19 cellular contexts compared by ENCODE assay signal in genomic region chr1:246254854-246255253, GRCh38.
"Had no signal": no experiment of that assay in that cellular context is flagged by ENCODE, and none has a peak within 500 bp of the region (broad histone marks: within the 10 kb centered on the region; RNA-seq: fewer than 3 reads in every experiment).

No MANE protein-coding gene starts in this region.

- H3K9me3 ChIP-seq: thyroid gland had no signal

- ATAC-seq: activated CD8-positive, alpha-beta memory T cell treated with anti-CD3 and anti-CD28 coated beads, Interleukin-2, amount 10 ng/mL, durations not matched to agents 7 days and 5 days; activated naive CD8-positive, alpha-beta T cell treated with anti-CD3 and anti-CD28 coated beads, Interleukin-2, amount 50 U/mL, for 24 hours had no signal

- H3K27me3 Mint-ChIP-seq: activated CD4-positive, alpha-beta memory T cell treated with anti-CD3 and anti-CD28 coated beads, Interleukin-2, amount 10 ng/mL, durations not matched to agents 7 days and 5 days; activated CD8-positive, alpha-beta memory T cell treated with anti-CD3 and anti-CD28 coated beads, Interleukin-2, amount 10 ng/mL, durations not matched to agents 7 days and 5 days; activated naive CD8-positive, alpha-beta T cell treated with anti-CD3 and anti-CD28 coated beads, Interleukin-2, amount 50 U/mL, for 24 hours; memory B cell; progenitor cell of endocrine pancreas had no signal

- H3K27me3 ChIP-seq: dorsolateral prefrontal cortex, thyroid gland had no signal

- H3K27ac Mint-ChIP-seq: activated CD4-positive, alpha-beta memory T cell treated with anti-CD3 and anti-CD28 coated beads, Interleukin-2, amount 10 ng/mL, durations not matched to agents 7 days and 5 days; activated CD8-positive, alpha-beta memory T cell treated with anti-CD3 and anti-CD28 coated beads, Interleukin-2, amount 10 ng/mL, durations not matched to agents 7 days and 5 days; activated naive CD4-positive, alpha-beta T cell treated with anti-CD3 and anti-CD28 coated beads for 36 hours; activated naive CD8-positive, alpha-beta T cell treated with anti-CD3 and anti-CD28 coated beads, Interleukin-2, amount 50 U/mL, for 24 hours; activated T-helper 2 cell treated with anti-CD3 and anti-CD28 coated beads, Interferon-gamma antibody, Interleukin-2, Interleukin-4, amounts not matched to agents 10 μg/mL and 5 μg/mL and 100 μg/mL, durations not matched to agents 14 hours and 24 hours and 36 hours; brain; memory B cell; progenitor cell of endocrine pancreas had no signal

- DNase-seq: activated CD4-positive, alpha-beta memory T cell treated with anti-CD3 and anti-CD28 coated beads, Interleukin-2, amount 10 ng/mL, durations not matched to agents 7 days and 5 days; activated CD4-positive, alpha-beta T cell treated with anti-CD3 and anti-CD28 coated beads for 48 hours; activated CD4-positive, CD25-positive, alpha-beta regulatory T cell; activated CD8-positive, alpha-beta memory T cell treated with anti-CD3 and anti-CD28 coated beads, Interleukin-2, amount 10 ng/mL, durations not matched to agents 7 days and 5 days; activated naive CD4-positive, alpha-beta T cell treated with anti-CD3 and anti-CD28 coated beads for 36 hours; activated naive CD8-positive, alpha-beta T cell treated with anti-CD3 and anti-CD28 coated beads, Interleukin-2, amount 50 U/mL, for 24 hours; anterior cingulate cortex; caudate nucleus; dorsolateral prefrontal cortex; foreskin fibroblast; stimulated activated CD4-positive, alpha-beta T cell treated with anti-CD3 and anti-CD28 coated beads, Interleukin-12 subunit alpha, Interleukin-12 subunit beta, amount 100 ng/mL, for 4 hours; stimulated activated CD4-positive, alpha-beta T cell treated with anti-CD3 and anti-CD28 coated beads, Interleukin-1b, Interleukin-23, amount 100 ng/mL, for 48 hours; stimulated activated naive CD4-positive, alpha-beta T cell treated with Interleukin-2 at 50 U/mL for 16 hours; thyroid gland had no signal

- H3K4me1 Mint-ChIP-seq: activated CD4-positive, alpha-beta memory T cell treated with anti-CD3 and anti-CD28 coated beads, Interleukin-2, amount 10 ng/mL, durations not matched to agents 7 days and 5 days; activated CD8-positive, alpha-beta memory T cell treated with anti-CD3 and anti-CD28 coated beads, Interleukin-2, amount 10 ng/mL, durations not matched to agents 7 days and 5 days; activated naive CD8-positive, alpha-beta T cell treated with anti-CD3 and anti-CD28 coated beads, Interleukin-2, amount 50 U/mL, for 24 hours; brain; memory B cell; neural crest cell had no signal

- H3K4me3 ChIP-seq: dorsolateral prefrontal cortex, thyroid gland had no signal

- H3K4me3 Mint-ChIP-seq: activated CD4-positive, alpha-beta memory T cell treated with anti-CD3 and anti-CD28 coated beads, Interleukin-2, amount 10 ng/mL, durations not matched to agents 7 days and 5 days; activated CD8-positive, alpha-beta memory T cell treated with anti-CD3 and anti-CD28 coated beads, Interleukin-2, amount 10 ng/mL, durations not matched to agents 7 days and 5 days; activated naive CD4-positive, alpha-beta T cell treated with anti-CD3 and anti-CD28 coated beads for 36 hours; activated naive CD8-positive, alpha-beta T cell treated with anti-CD3 and anti-CD28 coated beads, Interleukin-2, amount 50 U/mL, for 24 hours; brain; memory B cell; neural crest cell had no signal

- H3K36me3 ChIP-seq: thyroid gland had no signal

- H3K27ac ChIP-seq: dorsolateral prefrontal cortex, thyroid gland had no signal

- H3K4me1 ChIP-seq: thyroid gland had no signal
